Comparison of ENCODE assay signal across 1 cellular context in genomic region chr10:111175786-111176185, GRCh38.
TF ChIP-seq lines count a peak whose summit lies in the region.

No MANE protein-coding gene starts in this region.

TF ChIP-seq in SK-N-SH, 30 proteins besides CTCF, POLR2A, EP300 and RAD21 (continued from another document):
- no peak for TF ChIP-seq NRF1 (IDR thresholded peaks at IDR 0.05; ENCODE audit: low read depth, low read length)
- TF ChIP-seq, protein P1, sequence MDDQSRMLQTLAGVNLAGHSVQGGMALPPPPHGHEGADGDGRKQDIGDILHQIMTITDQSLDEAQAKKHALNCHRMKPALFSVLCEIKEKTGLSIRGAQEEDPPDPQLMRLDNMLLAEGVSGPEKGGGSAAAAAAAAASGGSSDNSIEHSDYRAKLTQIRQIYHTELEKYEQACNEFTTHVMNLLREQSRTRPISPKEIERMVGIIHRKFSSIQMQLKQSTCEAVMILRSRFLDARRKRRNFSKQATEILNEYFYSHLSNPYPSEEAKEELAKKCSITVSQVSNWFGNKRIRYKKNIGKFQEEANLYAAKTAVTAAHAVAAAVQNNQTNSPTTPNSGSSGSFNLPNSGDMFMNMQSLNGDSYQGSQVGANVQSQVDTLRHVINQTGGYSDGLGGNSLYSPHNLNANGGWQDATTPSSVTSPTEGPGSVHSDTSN (IDR thresholded peaks at IDR 0.05), result no peak
- TF ChIP-seq FOXJ3 (CRISPR knock-in tag; IDR thresholded peaks at IDR 0.05), result peak; percentile 96
- no peak for TF ChIP-seq EZH2phosphoT487 (IDR thresholded peaks at IDR 0.05; ENCODE audit: borderline replicate concordance, low read depth)
- no peak for TF ChIP-seq MEF2A (IDR thresholded peaks at IDR 0.05; ENCODE audit: borderline replicate concordance, low read depth)
- TF ChIP-seq SIN3A (IDR thresholded peaks at IDR 0.05; ENCODE audit: borderline replicate concordance, low read depth, low read length), result no peak
- no peak for TF ChIP-seq RXRA (IDR thresholded peaks at IDR 0.05; ENCODE audit: borderline replicate concordance, low read depth)
- TF ChIP-seq GATA2 (CRISPR knock-in tag; IDR thresholded peaks at IDR 0.05), result peak; percentile 100
- peak; percentile 99 for TF ChIP-seq RCOR1 (IDR thresholded peaks at IDR 0.05; ENCODE audit: low read length)
- TF ChIP-seq POLR2AphosphoS5 (IDR thresholded peaks at IDR 0.05; ENCODE audit: low read depth, low read length), result 0 out of 2 replicates have a peak, but pooled peaks have one; percentile 48
- TF ChIP-seq MXI1 (IDR thresholded peaks at IDR 0.05; ENCODE audit: low read depth, low read length), result no peak; the same call in 1 of the 2 replicates
- peak; percentile 93 for TF ChIP-seq CHD2 (IDR thresholded peaks at IDR 0.05; ENCODE audit: low read length, partially characterized antibody)
- TF ChIP-seq, protein P2, sequence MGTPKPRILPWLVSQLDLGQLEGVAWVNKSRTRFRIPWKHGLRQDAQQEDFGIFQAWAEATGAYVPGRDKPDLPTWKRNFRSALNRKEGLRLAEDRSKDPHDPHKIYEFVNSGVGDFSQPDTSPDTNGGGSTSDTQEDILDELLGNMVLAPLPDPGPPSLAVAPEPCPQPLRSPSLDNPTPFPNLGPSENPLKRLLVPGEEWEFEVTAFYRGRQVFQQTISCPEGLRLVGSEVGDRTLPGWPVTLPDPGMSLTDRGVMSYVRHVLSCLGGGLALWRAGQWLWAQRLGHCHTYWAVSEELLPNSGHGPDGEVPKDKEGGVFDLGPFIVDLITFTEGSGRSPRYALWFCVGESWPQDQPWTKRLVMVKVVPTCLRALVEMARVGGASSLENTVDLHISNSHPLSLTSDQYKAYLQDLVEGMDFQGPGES (IDR thresholded peaks at IDR 0.05; ENCODE audit: low read depth, low read length), result no peak
- TF ChIP-seq ELF1 (IDR thresholded peaks at IDR 0.05), result no peak
